In genomic region chrX:107701493-107702121, GRCh38 we compare ENCODE assay signal across 10 cellular contexts.
DNase-seq lines count a peak whose midpoint lies in the region; ATAC-seq and TF ChIP-seq lines count a peak whose summit lies in the region.
"Had no signal": no experiment of that assay in that cellular context is flagged by ENCODE, and none has a peak within 500 bp of the region (broad histone marks: within the 10 kb centered on the region; RNA-seq: fewer than 3 reads in every experiment).

No MANE protein-coding gene starts in this region.

- no peak overlapping the region for H3K4me3 Mint-ChIP-seq in activated T-cell treated with anti-CD3 and anti-CD28 coated beads, Interleukin-2, amount 50 U/mL, for 24 hours
- no peak overlapping the region for H3K4me3 Mint-ChIP-seq in central memory CD8-positive, alpha-beta T cell

- H3K27ac ChIP-seq in vagina = peak overlapping the region; percentile 67

- H3K4me1 Mint-ChIP-seq in activated T-cell treated with anti-CD3 and anti-CD28 coated beads, Interleukin-2, amount 50 U/mL, for 24 hours (ENCODE audit: low read depth) = peaks cover 25% of the 10 kb centered on the region
- peaks cover 18% of the 10 kb centered on the region for H3K4me1 Mint-ChIP-seq in central memory CD8-positive, alpha-beta T cell

- intact Hi-C loops in vagina (cut with DNase I) = no loop called here

- no peak for TF ChIP-seq POLR2A in vagina (IDR thresholded peaks at IDR 0.05)

- peaks cover 14% of the 10 kb centered on the region for H3K27me3 Mint-ChIP-seq in activated T-cell treated with anti-CD3 and anti-CD28 coated beads, Interleukin-2, amount 50 U/mL, for 24 hours
- H3K27me3 Mint-ChIP-seq in central memory CD8-positive, alpha-beta T cell = no peaks in the 10 kb centered on the region

- H3K4me1 ChIP-seq in vagina = peaks cover 32% of the 10 kb centered on the region
- no peaks in the 10 kb centered on the region for H3K4me1 ChIP-seq in HAP-1

- H3K27me3 ChIP-seq in vagina (no peaks in the 10 kb centered on the region), HAP-1 (ENCODE audit: low read depth) (no peaks in the 10 kb centered on the region)

- peak; percentile 86 for ATAC-seq in HG03342 (IDR thresholded peaks at IDR 0.05; ENCODE audit: unreplicated experiment)
- ATAC-seq in central memory CD8-positive, alpha-beta T cell (replicated peaks; ENCODE audit: extremely low read depth, poor library complexity, severe bottlenecking) = no peak

- DNase-seq in activated T-cell treated with anti-CD3 and anti-CD28 coated beads, Interleukin-2, amount 50 U/mL, for 24 hours = peak; percentile 5
- no peak for DNase-seq in activated T-cell treated with anti-CD3 and anti-CD28 coated beads, Interleukin-2, amount 50 U/mL, for 48 hours
- no peak for DNase-seq in central memory CD8-positive, alpha-beta T cell (ENCODE audit: low spot score in 2 of 2)
- DNase-seq in vagina (ENCODE audit: extremely low spot score in 2 of 2) = no peak
- no peak for DNase-seq in HAP-1 (ENCODE audit: low spot score in 2 of 2)
- no peak for DNase-seq in SW 1271 (lab: John Stamatoyannopoulos, UW)
- DNase-seq in central memory CD4-positive, alpha-beta T cell = no peak
- DNase-seq: 8988T, activated gamma-delta T cell had no signal

- H3K27ac Mint-ChIP-seq in activated T-cell treated with anti-CD3 and anti-CD28 coated beads, Interleukin-2, amount 50 U/mL, for 24 hours = no peak overlapping the region
- peak overlapping the region; percentile 38 for H3K27ac Mint-ChIP-seq in central memory CD8-positive, alpha-beta T cell (ENCODE audit: low read depth)

- in situ Hi-C loops in HAP-1 (cut with MboI; ENCODE audit: low sequenced_read_pairs) = no loop called here

- no peak for TF ChIP-seq CTCF in vagina (IDR thresholded peaks at IDR 0.05)

- H3K4me3 ChIP-seq in vagina = no peak overlapping the region
- no peak overlapping the region for H3K4me3 ChIP-seq in HAP-1

- no peaks in the 10 kb centered on the region for H3K9me3 Mint-ChIP-seq in activated T-cell treated with anti-CD3 and anti-CD28 coated beads, Interleukin-2, amount 50 U/mL, for 24 hours
- no peaks in the 10 kb centered on the region for H3K9me3 Mint-ChIP-seq in central memory CD8-positive, alpha-beta T cell

- no peaks in the 10 kb centered on the region for H3K36me3 Mint-ChIP-seq in activated T-cell treated with anti-CD3 and anti-CD28 coated beads, Interleukin-2, amount 50 U/mL, for 24 hours (ENCODE audit: low read depth)
- no peaks in the 10 kb centered on the region for H3K36me3 Mint-ChIP-seq in central memory CD8-positive, alpha-beta T cell (ENCODE audit: insufficient read depth)

- H3K9me3 ChIP-seq in vagina = no peaks in the 10 kb centered on the region
- no peaks in the 10 kb centered on the region for H3K9me3 ChIP-seq in HAP-1

- H3K36me3 ChIP-seq in vagina = no peaks in the 10 kb centered on the region
- H3K36me3 ChIP-seq in HAP-1 (replicated peaks) = no peaks in the 10 kb centered on the region
